24 cellular contexts compared by ENCODE assay signal in the genomic region with DNA sequence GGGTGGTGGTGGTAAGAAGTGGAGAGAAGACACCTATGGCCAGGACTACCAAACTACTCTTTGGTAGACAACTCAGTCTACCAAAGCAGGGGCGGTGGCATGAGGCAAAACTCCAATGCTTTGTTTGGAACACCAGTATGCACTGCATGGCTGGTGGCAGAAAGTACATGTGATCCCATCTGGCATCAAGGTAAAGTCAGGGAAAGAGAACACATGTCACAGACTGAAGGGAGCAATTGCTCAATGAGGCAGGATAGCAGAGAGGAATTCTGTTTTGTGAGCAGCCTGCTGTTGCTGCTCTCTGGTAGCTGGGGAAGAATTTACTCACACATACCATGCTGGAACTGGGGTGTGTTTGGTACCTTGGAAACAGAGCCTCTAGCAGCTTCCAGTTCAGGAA.
DNase-seq lines count a peak whose midpoint lies in the region; ATAC-seq, FAIRE-seq and TF ChIP-seq lines count a peak whose summit lies in the region.
"Had no signal": no experiment of that assay in that cellular context is flagged by ENCODE, and none has a peak within 500 bp of the region (broad histone marks: within the 10 kb centered on the region; RNA-seq: fewer than 3 reads in every experiment).

No MANE protein-coding gene starts in this region.

- FAIRE-seq in bronchial epithelial cell (lab: Jason Lieb, UNC) = peak; percentile 66

- ATAC-seq in GM19351 (IDR thresholded peaks at IDR 0.05; ENCODE audit: unreplicated experiment) = no peak
- ATAC-seq: CD8-positive, alpha-beta T cell had no signal

- H3K9ac ChIP-seq in mesendoderm (ENCODE audit: low read length) = no peak overlapping the region

- TF ChIP-seq CTCF in bronchial epithelial cell (IDR thresholded peaks at IDR 0.05; ENCODE audit: insufficient read depth, low read length, severe bottlenecking) = no peak

- no peaks in the 10 kb centered on the region for H3K79me1 ChIP-seq in mesendoderm (ENCODE audit: low read length)

- CTCF ChIA-PET in activated CD4-positive, alpha-beta T cell treated with anti-CD3 and anti-CD28 coated beads, Interleukin-2, amount 10 ng/mL, durations not matched to agents 7 days and 5 days (lab: Charles Lee) = no interaction called here

- no peak overlapping the region for H4K8ac ChIP-seq in mesendoderm (ENCODE audit: low read depth, low read length)

- no peak overlapping the region for H4K5ac ChIP-seq in mesendoderm (ENCODE audit: low read length)

- POLR2A ChIA-PET in activated CD4-positive, alpha-beta T cell treated with anti-CD3 and anti-CD28 coated beads, Interleukin-2, amount 10 ng/mL, durations not matched to agents 7 days and 5 days (lab: Charles Lee) = no interaction called here

- no peak overlapping the region for H3K4me3 Mint-ChIP-seq in activated CD4-positive, alpha-beta T cell treated with anti-CD3 and anti-CD28 coated beads, Interleukin-2, amount 10 ng/mL, durations not matched to agents 7 days and 5 days
- H3K4me3 Mint-ChIP-seq: CD8-positive, alpha-beta T cell had no signal

- no peak overlapping the region for H3K4ac ChIP-seq in mesendoderm (ENCODE audit: low read depth, low read length)

- H2BK15ac ChIP-seq in mesendoderm (replicated peaks; ENCODE audit: low read depth) = no peak overlapping the region

- H3K4me2 ChIP-seq in mesendoderm (ENCODE audit: low read length) = no peak overlapping the region

- H3K36me3 Mint-ChIP-seq in activated CD4-positive, alpha-beta T cell treated with anti-CD3 and anti-CD28 coated beads, Interleukin-2, amount 10 ng/mL, durations not matched to agents 7 days and 5 days (ENCODE audit: low read depth) = no peaks in the 10 kb centered on the region

- no peak overlapping the region for H3K56ac ChIP-seq in mesendoderm (ENCODE audit: low read length)

- WGBS in mesendoderm (ENCODE audit: extremely low coverage, insufficient coverage, low lambda C conversion rate) = no CpG with 5 or more reads among the region's 1 CpG

- H3K4me1 Mint-ChIP-seq in activated CD4-positive, alpha-beta T cell treated with anti-CD3 and anti-CD28 coated beads, Interleukin-2, amount 10 ng/mL, durations not matched to agents 7 days and 5 days = no peaks in the 10 kb centered on the region

- no peak overlapping the region for H2BK5ac ChIP-seq in mesendoderm (ENCODE audit: low read length)

- no peaks in the 10 kb centered on the region for H3K4me1 ChIP-seq in mesendoderm (ENCODE audit: control insufficient read depth, low read depth, low read length)
- H3K4me1 ChIP-seq: Peyer's patch, SJCRH30 had no signal

- H2AK5ac ChIP-seq in mesendoderm (ENCODE audit: low read length) = no peak overlapping the region

- H3K27ac ChIP-seq in mesendoderm (ENCODE audit: low read depth, low read length) = no peak overlapping the region
- H3K27ac ChIP-seq: 22Rv1, Peyer's patch, SJCRH30 had no signal

- no peak overlapping the region for H3K27ac Mint-ChIP-seq in activated CD4-positive, alpha-beta T cell treated with anti-CD3 and anti-CD28 coated beads, Interleukin-2, amount 10 ng/mL, durations not matched to agents 7 days and 5 days
- H3K27ac Mint-ChIP-seq: CD8-positive, alpha-beta T cell had no signal

- no peak overlapping the region for H2BK120ac ChIP-seq in mesendoderm (ENCODE audit: low read depth, low read length)

- peaks cover 9% of the 10 kb centered on the region for H3K27me3 Mint-ChIP-seq in activated CD4-positive, alpha-beta T cell treated with anti-CD3 and anti-CD28 coated beads, Interleukin-2, amount 10 ng/mL, durations not matched to agents 7 days and 5 days

- H3K27me3 ChIP-seq in bronchial epithelial cell (ENCODE audit: control insufficient read depth, insufficient read depth, low read length) = no peaks in the 10 kb centered on the region
- H3K27me3 ChIP-seq in mesendoderm (ENCODE audit: insufficient read depth, low read length, poor library complexity) = no peaks in the 10 kb centered on the region
- H3K27me3 ChIP-seq: Peyer's patch, SJCRH30 had no signal

- H3K9me3 Mint-ChIP-seq in activated CD4-positive, alpha-beta T cell treated with anti-CD3 and anti-CD28 coated beads, Interleukin-2, amount 10 ng/mL, durations not matched to agents 7 days and 5 days = no peaks in the 10 kb centered on the region
- H3K9me3 Mint-ChIP-seq: CD8-positive, alpha-beta T cell had no signal

- no peak overlapping the region for H3K23ac ChIP-seq in mesendoderm (ENCODE audit: low read length)

- no peak overlapping the region for H3K4me3 ChIP-seq in bronchial epithelial cell (ENCODE audit: low read depth, low read length)
- H3K4me3 ChIP-seq in mesendoderm (ENCODE audit: low read length) = no peak overlapping the region
- H3K4me3 ChIP-seq: Peyer's patch, SJCRH30 had no signal

- DNase-seq in DMS 273 (lab: John Stamatoyannopoulos, UW; ENCODE audit: unreplicated experiment) = peak; percentile 41
- no peak for DNase-seq in DMS 273 treated with DMSO at 0.1 percent for 48 hours (lab: John Stamatoyannopoulos, UW)
- no peak for DNase-seq in bronchial epithelial cell (ENCODE audit: low read depth)
- DNase-seq in mesendoderm = peak; percentile 51
- DNase-seq in activated CD4-positive, alpha-beta T cell treated with anti-CD3 and anti-CD28 coated beads, Interleukin-2, amount 10 ng/mL, durations not matched to agents 7 days and 5 days = no peak
- DNase-seq in NAMALWA (ENCODE audit: low spot score) = no peak
- DNase-seq in T1000 (lab: John Stamatoyannopoulos, UW) = no peak
- DNase-seq: ACHN; C1 segment of cervical spinal cord; Calu3; CD8-positive, alpha-beta T cell; DMS53; H7; Karpas-422; NCI-H1417; NCI-H187 treated with DMSO at 0.1 percent for 48 hours; NCI-H2107; NCI-H2227 treated with DMSO at 0.1 percent for 48 hours; NCI-H524; NCI-H774; Peyer's patch; SJCRH30 had no signal

- H3K18ac ChIP-seq in mesendoderm (ENCODE audit: low read length) = no peak overlapping the region

- no peaks in the 10 kb centered on the region for H3K36me3 ChIP-seq in bronchial epithelial cell (ENCODE audit: control insufficient read depth, insufficient read depth, low read length)
- no peaks in the 10 kb centered on the region for H3K36me3 ChIP-seq in mesendoderm (ENCODE audit: control insufficient read depth, insufficient read depth, low read length)
- H3K36me3 ChIP-seq: Peyer's patch, SJCRH30 had no signal

- H3K79me2 ChIP-seq in mesendoderm (ENCODE audit: control insufficient read depth, insufficient read depth, low read length) = no peaks in the 10 kb centered on the region

Comparison
In these comparisons a context has a peak if more than half of its experiments do, and no peak if none do; other contexts are left out.
1. DNase-seq: peak in DMS 273 (single experiment) and mesendoderm (single experiment); none in DMS 273 treated with DMSO at 0.1 percent for 48 hours (single experiment), bronchial epithelial cell (single experiment), activated CD4-positive, alpha-beta T cell treated with anti-CD3 and anti-CD28 coated beads, Interleukin-2, amount 10 ng/mL, durations not matched to agents 7 days and 5 days (single experiment), NAMALWA (single experiment) and T1000 (single experiment).